ENCODE assay signal across 9 cellular contexts in the genomic region with DNA sequence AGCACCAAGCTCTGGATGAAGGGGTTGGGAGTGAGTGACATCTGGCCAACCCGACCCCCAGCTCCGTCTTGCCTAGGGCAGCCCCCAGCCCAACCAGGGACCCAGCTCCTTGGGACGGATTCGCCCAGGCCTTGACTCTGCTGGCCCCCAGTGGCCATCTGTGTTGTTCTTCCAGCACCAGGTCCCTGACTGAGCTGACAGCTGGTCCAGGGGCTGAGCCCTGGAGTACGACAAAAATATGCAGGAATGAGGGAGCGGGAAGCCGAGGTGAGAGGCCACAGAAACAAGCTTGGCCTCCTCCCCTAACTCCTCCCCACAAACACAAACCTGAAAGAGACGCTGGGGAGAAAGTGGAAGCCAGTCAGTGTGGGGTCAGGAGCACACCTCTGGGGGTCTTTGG. TPM values are rescaled to one million over a fixed set of nuclear protein-coding genes. Genes with fewer than 3 reads are reported as not detected.
DNase-seq lines count a peak whose midpoint lies in the region; ATAC-seq and TF ChIP-seq lines count a peak whose summit lies in the region.
"Had no signal": no experiment of that assay in that cellular context is flagged by ENCODE, and none has a peak within 500 bp of the region (broad histone marks: within the 10 kb centered on the region; RNA-seq: fewer than 3 reads in every experiment).

No MANE protein-coding gene starts in this region.

- no peaks in the 10 kb centered on the region for H3K27me3 Mint-ChIP-seq in activated CD4-positive, alpha-beta T cell treated with anti-CD3 and anti-CD28 coated beads, Interleukin-2, amount 10 ng/mL, durations not matched to agents 7 days and 5 days

- no peaks in the 10 kb centered on the region for H3K36me3 Mint-ChIP-seq in activated CD4-positive, alpha-beta T cell treated with anti-CD3 and anti-CD28 coated beads, Interleukin-2, amount 10 ng/mL, durations not matched to agents 7 days and 5 days (ENCODE audit: low read depth)

- no peaks in the 10 kb centered on the region for H3K4me1 ChIP-seq in adipocyte (ENCODE audit: control insufficient read depth, insufficient read depth, low read length)

- H3K9me3 Mint-ChIP-seq in activated CD4-positive, alpha-beta T cell treated with anti-CD3 and anti-CD28 coated beads, Interleukin-2, amount 10 ng/mL, durations not matched to agents 7 days and 5 days, result no peaks in the 10 kb centered on the region

- peak; percentile 44 for TF ChIP-seq CTCF in kidney epithelial cell (IDR thresholded peaks at IDR 0.05; ENCODE audit: insufficient read depth, low read length, poor library complexity, severe bottlenecking)

- H3K9me3 ChIP-seq in adipocyte (ENCODE audit: control insufficient read depth, low read length), result no peaks in the 10 kb centered on the region

- H3K27ac Mint-ChIP-seq in activated CD4-positive, alpha-beta T cell treated with anti-CD3 and anti-CD28 coated beads, Interleukin-2, amount 10 ng/mL, durations not matched to agents 7 days and 5 days, result no peak overlapping the region

- no peaks in the 10 kb centered on the region for H3K4me1 Mint-ChIP-seq in activated CD4-positive, alpha-beta T cell treated with anti-CD3 and anti-CD28 coated beads, Interleukin-2, amount 10 ng/mL, durations not matched to agents 7 days and 5 days

- DNase-seq in activated CD4-positive, alpha-beta T cell treated with anti-CD3 and anti-CD28 coated beads for 1 hour, result peak; percentile 12
- no peak for DNase-seq in activated CD4-positive, alpha-beta T cell treated with anti-CD3 and anti-CD28 coated beads, Interleukin-2, amount 10 ng/mL, durations not matched to agents 7 days and 5 days
- peak; percentile 85 for DNase-seq in NCI-H2171 (lab: John Stamatoyannopoulos, UW)
- peak; percentile 69 for DNase-seq in adipocyte (ENCODE audit: low read depth)
- DNase-seq in kidney epithelial cell (ENCODE audit: low read depth), result no peak
- peak; percentile 3 to 5 for DNase-seq in stimulated activated CD8-positive, alpha-beta memory T cell treated with anti-CD3 and anti-CD28 coated beads, Interleukin-2, amount 100 ng/mL, for 1 hour (ENCODE audit: low read depth in 2 of 2)

- no peak overlapping the region for H3K9ac ChIP-seq in adipocyte (ENCODE audit: low read length)

- H3K4me3 ChIP-seq in adipocyte (ENCODE audit: low read length) (no peak overlapping the region), kidney epithelial cell (ENCODE audit: low read depth, low read length) (no peak overlapping the region)

- H3K27me3 ChIP-seq in adipocyte (replicated peaks; ENCODE audit: control insufficient read depth, insufficient read depth, low read length) (peaks cover 40% of the 10 kb centered on the region), kidney epithelial cell (ENCODE audit: control insufficient read depth, insufficient read depth, low read length) (peaks cover 7% of the 10 kb centered on the region)

- CTCF ChIA-PET in activated CD4-positive, alpha-beta T cell treated with anti-CD3 and anti-CD28 coated beads, Interleukin-2, amount 10 ng/mL, durations not matched to agents 7 days and 5 days (lab: Charles Lee), result interaction anchor here (0.6 kb wide), 1 partner anchor 11 kb away, joined by 3 read pairs; no protein-coding TSS in a partner anchor

- ATAC-seq in HG03571 (IDR thresholded peaks at IDR 0.05; ENCODE audit: unreplicated experiment) (no peak), HG03460 (IDR thresholded peaks at IDR 0.05; ENCODE audit: unreplicated experiment) (no peak)

- H3K36me3 ChIP-seq in adipocyte (ENCODE audit: control insufficient read depth, insufficient read depth, low read length, severe bottlenecking) (no peaks in the 10 kb centered on the region), kidney epithelial cell (ENCODE audit: control insufficient read depth, insufficient read depth, low read length) (no peaks in the 10 kb centered on the region)

- POLR2A ChIA-PET in activated CD4-positive, alpha-beta T cell treated with anti-CD3 and anti-CD28 coated beads, Interleukin-2, amount 10 ng/mL, durations not matched to agents 7 days and 5 days (lab: Charles Lee), result interaction anchor here (0.5 kb wide), 1 partner anchor 149 kb away, joined by 4 read pairs; no protein-coding TSS in a partner anchor

- no peak overlapping the region for H3K4me3 Mint-ChIP-seq in activated CD4-positive, alpha-beta T cell treated with anti-CD3 and anti-CD28 coated beads, Interleukin-2, amount 10 ng/mL, durations not matched to agents 7 days and 5 days

RNA-seq across cellular contexts. Expression of gene PAX7, which starts 55.0 kb away (rescaled TPM):
- not detected for total RNA-seq in activated CD4-positive, alpha-beta T cell treated with anti-CD3 and anti-CD28 coated beads, Interleukin-2, amount 10 ng/mL, durations not matched to agents 7 days and 5 days
- not detected in 2 replicates for total RNA-seq in kidney epithelial cell
- total RNA-seq: activated CD8-positive, alpha-beta memory T cell treated with anti-CD3 and anti-CD28 coated beads for 36 hours had no signal

Comparison
In these comparisons a context has a peak if more than half of its experiments do, and no peak if none do; other contexts are left out.
1. DNase-seq: peak in activated CD4-positive, alpha-beta T cell treated with anti-CD3 and anti-CD28 coated beads for 1 hour (single experiment), NCI-H2171 (single experiment), adipocyte (single experiment) and stimulated activated CD8-positive, alpha-beta memory T cell treated with anti-CD3 and anti-CD28 coated beads, Interleukin-2, amount 100 ng/mL, for 1 hour (2 of 2); none in activated CD4-positive, alpha-beta T cell treated with anti-CD3 and anti-CD28 coated beads, Interleukin-2, amount 10 ng/mL, durations not matched to agents 7 days and 5 days (single experiment) and kidney epithelial cell (single experiment).